In the genomic region with DNA sequence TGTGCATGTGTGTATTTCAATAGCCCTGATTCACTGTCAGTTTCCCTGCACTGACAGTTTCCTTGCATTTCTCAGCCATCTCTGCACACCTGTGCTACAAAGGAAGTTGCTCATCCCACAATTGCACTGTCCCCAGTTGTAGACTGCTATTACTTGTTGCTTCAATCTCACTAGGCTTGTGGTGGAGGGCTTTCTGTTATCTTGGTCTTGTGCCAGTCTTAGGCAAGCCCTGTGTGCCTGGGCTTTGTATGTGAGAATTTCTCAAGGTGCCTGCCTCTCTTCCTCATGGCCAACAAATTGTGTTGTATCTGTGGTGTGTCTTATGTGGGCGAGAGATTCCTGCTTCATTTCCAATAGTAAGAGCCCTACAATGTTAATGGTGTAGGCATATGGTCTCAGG, we compare ENCODE assay signal across 29 cellular contexts.
"Had no signal": no experiment of that assay in that cellular context is flagged by ENCODE, and none has a peak within 500 bp of the region (broad histone marks: within the 10 kb centered on the region; RNA-seq: fewer than 3 reads in every experiment).

No MANE protein-coding gene starts in this region.

- H3K27me3 Mint-ChIP-seq: stimulated activated memory B cell treated with anti-CD40 and anti-IgM and Interleukin-4, amounts not matched to agents 10 μg/mL and 1 μg/mL and 100 μg/mL, for 72 hours; stimulated activated naive B cell treated with anti-CD40 and anti-IgM and Interleukin-4, amounts not matched to agents 10 μg/mL and 1 μg/mL and 100 μg/mL, for 72 hours; stimulated activated naive CD8-positive, alpha-beta T cell treated with anti-CD3 and anti-CD28 coated beads, Interleukin-15, amount 100 ng/mL, for 72 hours; stimulated activated naive CD8-positive, alpha-beta T cell treated with anti-CD3 and anti-CD28 coated beads, Interleukin-15, Interleukin-2, amounts not matched to agents 100 ng/mL and 50 ng/mL, for 24 hours; type B pancreatic cell had no signal

- H3K4me1 Mint-ChIP-seq: stimulated activated effector memory CD8-positive, alpha-beta T cell treated with anti-CD3 and anti-CD28 coated beads, Interleukin-12 subunit alpha, Interleukin-12 subunit beta, amount 100 ng/mL, for 72 hours; stimulated activated memory B cell treated with anti-CD40 and anti-IgM and Interleukin-4, amounts not matched to agents 10 μg/mL and 1 μg/mL and 100 μg/mL, for 72 hours; stimulated activated naive B cell treated with anti-CD40 and anti-IgM and Interleukin-4, amounts not matched to agents 10 μg/mL and 1 μg/mL and 100 μg/mL, for 72 hours; stimulated activated naive CD8-positive, alpha-beta T cell treated with anti-CD3 and anti-CD28 coated beads, Interleukin-15, amount 100 ng/mL, for 72 hours had no signal

- H3K36me3 ChIP-seq: stomach, suprapubic skin, thoracic aorta, thyroid gland, tibial artery, tibial nerve, transverse colon, upper lobe of left lung, upper lobe of right lung, uterus, vagina had no signal

- H3K9me3 Mint-ChIP-seq: stimulated activated memory B cell treated with anti-CD40 and anti-IgM and Interleukin-4, amounts not matched to agents 10 μg/mL and 1 μg/mL and 100 μg/mL, for 72 hours; stimulated activated naive CD8-positive, alpha-beta T cell treated with anti-CD3 and anti-CD28 coated beads, Interleukin-15, Interleukin-2, amounts not matched to agents 100 ng/mL and 50 ng/mL, for 24 hours; type B pancreatic cell had no signal

- H3K9me3 ChIP-seq: stomach, suprapubic skin, testis, thoracic aorta, thyroid gland, tibial artery, tibial nerve, transverse colon, upper lobe of left lung, upper lobe of right lung, uterus, vagina had no signal

- H3K27me3 ChIP-seq: stomach, suprapubic skin, testis, thyroid gland, tibial artery, tibial nerve, transverse colon, upper lobe of left lung, upper lobe of right lung, uterus, vagina had no signal

- H3K27ac Mint-ChIP-seq: stimulated activated effector memory CD8-positive, alpha-beta T cell treated with anti-CD3 and anti-CD28 coated beads, Interleukin-12 subunit alpha, Interleukin-12 subunit beta, amount 100 ng/mL, for 72 hours; stimulated activated memory B cell treated with anti-CD40 and anti-IgM and Interleukin-4, amounts not matched to agents 10 μg/mL and 1 μg/mL and 100 μg/mL, for 72 hours; stimulated activated naive B cell treated with anti-CD40 and anti-IgM and Interleukin-4, amounts not matched to agents 10 μg/mL and 1 μg/mL and 100 μg/mL, for 72 hours; stimulated activated naive CD8-positive, alpha-beta T cell treated with anti-CD3 and anti-CD28 coated beads, Interleukin-15, amount 100 ng/mL, for 72 hours; stimulated activated naive CD8-positive, alpha-beta T cell treated with anti-CD3 and anti-CD28 coated beads, Interleukin-15, Interleukin-2, amounts not matched to agents 100 ng/mL and 50 ng/mL, for 24 hours; type B pancreatic cell had no signal

- H3K4me3 ChIP-seq: stomach, suprapubic skin, testis, thoracic aorta, thyroid gland, tibial artery, tibial nerve, transverse colon, upper lobe of left lung, upper lobe of right lung, uterus, vagina had no signal

- FAIRE-seq: urothelium cell line had no signal

- DNase-seq: stimulated activated CD4-positive, alpha-beta T cell treated with anti-CD3 and anti-CD28 coated beads, Interleukin-2, amount 100 ng/mL, for 48 hours; stimulated activated CD4-positive, alpha-beta T cell treated with anti-CD3 and anti-CD28 coated beads, Interleukin-4, amount 100 ng/mL, for 1 hour; stimulated activated CD4-positive, alpha-beta T cell treated with anti-CD3 and anti-CD28 coated beads, Interleukin-4, amount 100 ng/mL, for 24 hours; stimulated activated CD4-positive, alpha-beta T cell treated with anti-CD3 and anti-CD28 coated beads, Interleukin-4, amount 100 ng/mL, for 4 hours; stimulated activated CD8-positive, alpha-beta memory T cell treated with anti-CD3 and anti-CD28 coated beads, Interleukin-4, amount 100 ng/mL, for 48 hours; stimulated activated naive B cell treated with anti-CD40 and anti-IgM and Interleukin-4, amounts not matched to agents 10 μg/mL and 1 μg/mL and 100 μg/mL, for 72 hours; stimulated activated naive CD4-positive, alpha-beta T cell; stimulated activated naive CD4-positive, alpha-beta T cell treated with Interleukin-2 at 50 U/mL for 16 hours; stimulated activated naive CD8-positive, alpha-beta T cell treated with anti-CD3 and anti-CD28 coated beads, Interleukin-15, amount 100 ng/mL, for 72 hours; stimulated activated naive CD8-positive, alpha-beta T cell treated with anti-CD3 and anti-CD28 coated beads, Interleukin-15, Interleukin-2, amounts not matched to agents 100 U/mL and 50 U/mL, for 24 hours; stomach; substantia nigra; testis; thyroid gland; tibial artery; transverse colon; trophoblast cell; upper lobe of left lung; upper lobe of right lung; uterus had no signal

- ATAC-seq: stimulated activated effector memory CD8-positive, alpha-beta T cell treated with anti-CD3 and anti-CD28 coated beads, Interleukin-12 subunit alpha, Interleukin-12 subunit beta, amount 100 ng/mL, for 72 hours; stimulated activated memory B cell treated with anti-CD40 and anti-IgM and Interleukin-4, amounts not matched to agents 10 μg/mL and 1 μg/mL and 100 μg/mL, for 72 hours; stimulated activated naive B cell treated with anti-CD40 and anti-IgM and Interleukin-4, amounts not matched to agents 10 μg/mL and 1 μg/mL and 100 μg/mL, for 72 hours; stimulated activated naive CD8-positive, alpha-beta T cell treated with anti-CD3 and anti-CD28 coated beads, Interleukin-15, amount 100 ng/mL, for 72 hours; stimulated activated naive CD8-positive, alpha-beta T cell treated with anti-CD3 and anti-CD28 coated beads, Interleukin-15, Interleukin-2, amounts not matched to agents 100 U/mL and 50 U/mL, for 24 hours; upper lobe of right lung had no signal

- H3K4me3 Mint-ChIP-seq: stimulated activated effector memory CD8-positive, alpha-beta T cell treated with anti-CD3 and anti-CD28 coated beads, Interleukin-12 subunit alpha, Interleukin-12 subunit beta, amount 100 ng/mL, for 72 hours; stimulated activated memory B cell treated with anti-CD40 and anti-IgM and Interleukin-4, amounts not matched to agents 10 μg/mL and 1 μg/mL and 100 μg/mL, for 72 hours; stimulated activated naive B cell treated with anti-CD40 and anti-IgM and Interleukin-4, amounts not matched to agents 10 μg/mL and 1 μg/mL and 100 μg/mL, for 72 hours; stimulated activated naive CD8-positive, alpha-beta T cell treated with anti-CD3 and anti-CD28 coated beads, Interleukin-15, amount 100 ng/mL, for 72 hours; stimulated activated naive CD8-positive, alpha-beta T cell treated with anti-CD3 and anti-CD28 coated beads, Interleukin-15, Interleukin-2, amounts not matched to agents 100 ng/mL and 50 ng/mL, for 24 hours; type B pancreatic cell had no signal

- H3K4me1 ChIP-seq: stomach, suprapubic skin, testis, thyroid gland, tibial nerve, transverse colon, upper lobe of left lung, upper lobe of right lung, uterus, vagina had no signal

- H3K27ac ChIP-seq: stomach, suprapubic skin, testis, thoracic aorta, thyroid gland, tibial artery, tibial nerve, transverse colon, upper lobe of left lung, upper lobe of right lung, uterus, vagina had no signal

- H3K36me3 Mint-ChIP-seq: stimulated activated effector memory CD8-positive, alpha-beta T cell treated with anti-CD3 and anti-CD28 coated beads, Interleukin-12 subunit alpha, Interleukin-12 subunit beta, amount 100 ng/mL, for 72 hours; stimulated activated memory B cell treated with anti-CD40 and anti-IgM and Interleukin-4, amounts not matched to agents 10 μg/mL and 1 μg/mL and 100 μg/mL, for 72 hours; stimulated activated naive B cell treated with anti-CD40 and anti-IgM and Interleukin-4, amounts not matched to agents 10 μg/mL and 1 μg/mL and 100 μg/mL, for 72 hours; type B pancreatic cell had no signal
